ENCODE assay signal across 23 cellular contexts in the genomic region with DNA sequence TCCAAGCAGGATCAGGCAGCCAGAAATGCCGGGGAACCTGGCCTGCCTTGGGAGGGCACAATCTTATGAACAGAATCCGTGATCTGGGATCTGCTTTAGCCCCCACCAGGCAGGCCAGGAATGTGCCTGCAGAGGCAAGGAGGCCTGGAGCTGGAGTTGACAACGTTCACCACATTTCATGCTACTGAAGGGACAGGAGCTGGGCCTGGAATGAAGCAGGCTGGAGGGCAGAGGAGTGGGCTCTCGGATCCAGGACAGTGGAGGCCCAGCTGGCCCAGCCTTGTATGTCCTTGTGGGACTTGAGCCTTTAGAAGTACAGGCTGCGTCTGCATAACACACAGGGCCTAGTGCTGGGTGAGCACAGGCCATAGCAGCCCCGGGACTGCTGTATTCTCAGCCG.
"Had no signal": no experiment of that assay in that cellular context is flagged by ENCODE, and none has a peak within 500 bp of the region (broad histone marks: within the 10 kb centered on the region; RNA-seq: fewer than 3 reads in every experiment).

No MANE protein-coding gene starts in this region.

- FAIRE-seq: bronchial epithelial cell had no signal

- H3K27me3 ChIP-seq: esophagus muscularis mucosa, foreskin keratinocyte, heart left ventricle, ovary, vagina had no signal

- H3K4me1 ChIP-seq: prostate gland had no signal

- H3K9me3 ChIP-seq: esophagus muscularis mucosa, heart left ventricle, mucosa of descending colon, neutrophil, ovary, prostate gland, thoracic aorta, vagina had no signal

- H3K4me3 ChIP-seq: esophagus muscularis mucosa, heart left ventricle, mucosa of descending colon, ovary, prostate gland, thoracic aorta, vagina had no signal

- DNase-seq: activated CD4-positive, alpha-beta memory T cell treated with anti-CD3 and anti-CD28 coated beads for 36 hours; activated CD4-positive, alpha-beta T cell treated with anti-CD3 and anti-CD28 coated beads, Interleukin-2, amount 10 ng/mL, durations not matched to agents 24 days and 14 days; activated CD4-positive, CD25-positive, alpha-beta regulatory T cell treated with anti-CD3 and anti-CD28 coated beads, Interleukin-2, amount 50 U/mL, for 72 hours; activated CD8-positive, alpha-beta memory T cell treated with anti-CD3 and anti-CD28 coated beads, Interleukin-2, amount 50 U/mL, for 4 hours; activated naive CD4-positive, alpha-beta T cell; activated T-cell treated with anti-CD3 and anti-CD28 coated beads, Interleukin-2, amount 50 U/mL, for 4 hours; foreskin keratinocyte; heart left ventricle; hypothalamus; immature natural killer cell; mucosa of descending colon; ovary; SW 1271; T-helper 17 cell; T1000 had no signal

- H3K36me3 ChIP-seq: heart left ventricle, neutrophil, ovary, prostate gland, thoracic aorta, vagina had no signal

- H3K27ac ChIP-seq: esophagus muscularis mucosa, foreskin keratinocyte, heart left ventricle, neutrophil, ovary, prostate gland, thoracic aorta, vagina had no signal

- ATAC-seq: activated naive CD4-positive, alpha-beta T cell treated with anti-CD3 and anti-CD28 coated beads, Interleukin-2, amount 50 U/mL, for 72 hours; activated T-cell treated with anti-CD3 and anti-CD28 coated beads, Interleukin-2, amount 50 U/mL, for 4 hours; activated T-helper 17 cell treated with anti-CD3 and anti-CD28 coated beads, Interleukin-2, amount 50 U/mL, for 72 hours; foreskin keratinocyte; mucosa of descending colon; T-helper 17 cell had no signal
